Comparison of ENCODE assay signal across 1 cellular context in genomic region chr7:10210000-10210399, GRCh38.
TF ChIP-seq lines count a peak whose summit lies in the region.

No MANE protein-coding gene starts in this region.

TF ChIP-seq in GM23338, 12 proteins besides CTCF, POLR2A, EP300 and RAD21 (continued from another document):
- TF ChIP-seq ZNF462 (CRISPR knock-in tag; IDR thresholded peaks at IDR 0.05) (no peak), STAT1 (IDR thresholded peaks at IDR 0.05; ENCODE audit: unreplicated experiment) (no peak), CREB1 (CRISPR knock-in tag; IDR thresholded peaks at IDR 0.05; ENCODE audit: low read depth) (no peak), EZH2phosphoT487 (IDR thresholded peaks at IDR 0.05; ENCODE audit: unreplicated experiment) (no peak), ETS1 (IDR thresholded peaks at IDR 0.05) (no peak), POLR2AphosphoS5 (IDR thresholded peaks at IDR 0.05; ENCODE audit: low read depth) (no peak), ZNF114 (CRISPR knock-in tag; IDR thresholded peaks at IDR 0.05) (no peak), NANOG (IDR thresholded peaks at IDR 0.05; ENCODE audit: borderline replicate concordance) (no peak), JUNB (IDR thresholded peaks at IDR 0.05; ENCODE audit: unreplicated experiment) (no peak), REST (IDR thresholded peaks at IDR 0.05; ENCODE audit: unreplicated experiment) (no peak)
